Comparison of ENCODE assay signal across 8 cellular contexts in genomic region chr5:40428129-40428528, GRCh38.
DNase-seq lines count a peak whose midpoint lies in the region; ATAC-seq, FAIRE-seq and TF ChIP-seq lines count a peak whose summit lies in the region.

No MANE protein-coding gene starts in this region.

- H3K27me3 Mint-ChIP-seq in natural killer cell (ENCODE audit: low read depth in 2 of 2) (no peaks in the 10 kb centered on the region), GM23338 (ENCODE audit: insufficient read depth, low read depth, poor library complexity) (no peaks in the 10 kb centered on the region)

- H3K79me2 ChIP-seq in GM23338 (replicated peaks; ENCODE audit: insufficient read depth): no peaks in the 10 kb centered on the region

- H3K4me1 ChIP-seq in GM23338 (ENCODE audit: insufficient read depth): 0 out of 2 replicates have a peak, but pooled peaks cover 4% of the 10 kb centered on the region

- H3F3A ChIP-seq in GM23338 (replicated peaks; ENCODE audit: low read depth): no peaks in the 10 kb centered on the region

- DNase-seq in GM04503 (ENCODE audit: low read depth) (peak; percentile 11), HTR-8/SVneo (ENCODE audit: insufficient read length, low spot score) (peak; percentile 61), brain microvascular endothelial cell (peak; percentile 90), natural killer cell (no peak), midbrain (lab: John Stamatoyannopoulos, UW) (no peak), D721Med (ENCODE audit: insufficient read length, low spot score) (no peak), GM23338 (ENCODE audit: low spot score) (no peak)

- FAIRE-seq in HTR-8/SVneo (lab: Jason Lieb, UNC) (peak; percentile 58), D721Med (lab: Jason Lieb, UNC) (no peak)

- H3K27me3 ChIP-seq in brain microvascular endothelial cell (replicated peaks): no peaks in the 10 kb centered on the region
- no peaks in the 10 kb centered on the region for H3K27me3 ChIP-seq in GM23338 (ENCODE audit: insufficient read depth)

- no peak overlapping the region for H2AFZ ChIP-seq in GM23338

- H3K36me3 Mint-ChIP-seq in natural killer cell (no peaks in the 10 kb centered on the region), GM23338 (ENCODE audit: low read depth) (peaks cover 19% of the 10 kb centered on the region; the same call in 2 of the 3 replicates)

- no peaks in the 10 kb centered on the region for H3K36me3 ChIP-seq in brain microvascular endothelial cell (replicated peaks)
- no peaks in the 10 kb centered on the region; the same call in 1 of the 2 replicates for H3K36me3 ChIP-seq in GM23338 (ENCODE audit: insufficient read depth)

- ATAC-seq in natural killer cell (peak; percentile 88 to 96 (median 94)), GM23338 (no peak), GM21723 (IDR thresholded peaks at IDR 0.05; ENCODE audit: unreplicated experiment) (no peak)

- in situ Hi-C loops in brain microvascular endothelial cell (cut with HindIII; ENCODE audit: low pct_ligation_motif_present, low sequenced_read_pairs): no loop called here

- H3K27ac Mint-ChIP-seq in natural killer cell (peak overlapping the region; percentile 65 to 90), GM23338 (no peak overlapping the region)

- no peak overlapping the region for H3K4me2 ChIP-seq in GM23338

- peaks cover 43 to 47% of the 10 kb centered on the region in 2 donors for H3K4me1 Mint-ChIP-seq in natural killer cell
- H3K4me1 Mint-ChIP-seq in GM23338: peaks cover 8% of the 10 kb centered on the region; the same call in 2 of the 3 replicates

- TF ChIP-seq CTCF in brain microvascular endothelial cell (IDR thresholded peaks at IDR 0.05; ENCODE audit: low read depth, low read length, missing control alignments): no peak
- no peak for TF ChIP-seq CTCF in natural killer cell (IDR thresholded peaks at IDR 0.05)
- TF ChIP-seq CTCF in D721Med (IDR thresholded peaks at IDR 0.05; ENCODE audit: insufficient read depth, missing control alignments): no peak
- TF ChIP-seq CTCF in GM23338 (conservative IDR thresholded peaks at IDR 0.05; ENCODE audit: low read depth in 2 of 2): no peak

- peaks cover 0 to 3% of the 10 kb centered on the region in 2 donors for H3K9me3 Mint-ChIP-seq in natural killer cell
- H3K9me3 Mint-ChIP-seq in GM23338: peaks cover 27% of the 10 kb centered on the region

- no peaks in the 10 kb centered on the region for H4K20me1 ChIP-seq in GM23338 (replicated peaks; ENCODE audit: insufficient read depth)

- H3K27ac ChIP-seq in brain microvascular endothelial cell: no peak overlapping the region
- H3K27ac ChIP-seq in GM23338 (ENCODE audit: low read depth): no peak overlapping the region

- H3K4me3 ChIP-seq in brain microvascular endothelial cell (ENCODE audit: low read depth, low read length) (no peak overlapping the region), GM23338 (no peak overlapping the region)

- intact Hi-C loops in natural killer cell (cut with micrococcal nuclease): loop anchor here (1.0 to 2.0 kb wide), 2 partner anchors 9 to 17 kb away; no protein-coding TSS in a partner anchor

- peak overlapping the region; percentile 41 for H3K4me3 Mint-ChIP-seq in natural killer cell
- no peak overlapping the region for H3K4me3 Mint-ChIP-seq in GM23338

- H3K9me2 ChIP-seq in GM23338 (ENCODE audit: insufficient read depth): peaks cover 11% of the 10 kb centered on the region

TF ChIP-seq in GM23338, 12 proteins besides CTCF, POLR2A, EP300 and RAD21 (continues in another document):
- TF ChIP-seq EZH2 (IDR thresholded peaks at IDR 0.05; ENCODE audit: low read depth, unreplicated experiment) (no peak), ZNF114 (CRISPR knock-in tag; IDR thresholded peaks at IDR 0.05) (no peak), POLR2AphosphoS5 (IDR thresholded peaks at IDR 0.05; ENCODE audit: low read depth) (no peak), STAT1 (IDR thresholded peaks at IDR 0.05; ENCODE audit: unreplicated experiment) (no peak), JUNB (IDR thresholded peaks at IDR 0.05; ENCODE audit: unreplicated experiment) (no peak), ZNF331 (CRISPR knock-in tag; IDR thresholded peaks at IDR 0.05; ENCODE audit: low read depth) (no peak), ETS1 (IDR thresholded peaks at IDR 0.05) (no peak), NANOG (IDR thresholded peaks at IDR 0.05; ENCODE audit: borderline replicate concordance) (no peak), EZH2phosphoT487 (IDR thresholded peaks at IDR 0.05; ENCODE audit: unreplicated experiment) (no peak), CREB1 (CRISPR knock-in tag; IDR thresholded peaks at IDR 0.05; ENCODE audit: low read depth) (no peak), ZNF462 (CRISPR knock-in tag; IDR thresholded peaks at IDR 0.05) (no peak)

Comparison
In these comparisons a context has a peak if more than half of its experiments do, and no peak if none do; other contexts are left out.
1. DNase-seq: peak in GM04503 (single experiment), HTR-8/SVneo (single experiment) and brain microvascular endothelial cell (single experiment); none in natural killer cell (single experiment), midbrain (single experiment), D721Med (single experiment) and GM23338 (single experiment).
2. ATAC-seq: peak in natural killer cell (3 of 3); none in GM23338 (single experiment) and GM21723 (single experiment).